8 cellular contexts compared by ENCODE assay signal in genomic region chr12:109844983-109845841, GRCh38. TPM values are rescaled to one million over a fixed set of nuclear protein-coding genes. Genes with fewer than 3 reads are reported as not detected.
DNase-seq lines count a peak whose midpoint lies in the region; ATAC-seq and TF ChIP-seq lines count a peak whose summit lies in the region.

No MANE protein-coding gene starts in this region.

- H3K9me3 ChIP-seq in HAP-1 (no peaks in the 10 kb centered on the region), upper lobe of right lung (no peaks in the 10 kb centered on the region)

- in situ Hi-C loops in HAP-1 (cut with MboI; ENCODE audit: low sequenced_read_pairs), result no loop called here

- no peaks in the 10 kb centered on the region for H3K36me3 Mint-ChIP-seq in activated naive CD4-positive, alpha-beta T cell treated with anti-CD3 and anti-CD28 coated beads, Interleukin-2, amount 50 U/mL, for 72 hours
- no peaks in the 10 kb centered on the region for H3K36me3 Mint-ChIP-seq in progenitor cell of endocrine pancreas (ENCODE audit: insufficient read depth)

- H3K27me3 Mint-ChIP-seq in progenitor cell of endocrine pancreas, result no peaks in the 10 kb centered on the region

- H3K4me3 Mint-ChIP-seq in progenitor cell of endocrine pancreas (ENCODE audit: low read depth), result no peak overlapping the region

- H3K4me1 ChIP-seq in HAP-1, result no peaks in the 10 kb centered on the region
- H3K4me1 ChIP-seq in upper lobe of right lung, result peaks cover 8% of the 10 kb centered on the region

- peak overlapping the region; percentile 11 for H3K4me3 ChIP-seq in HAP-1
- peak overlapping the region; percentile 32 for H3K4me3 ChIP-seq in upper lobe of right lung

- peak overlapping the region in 1 of 2 donors; percentile 46 for H3K27ac Mint-ChIP-seq in activated naive CD4-positive, alpha-beta T cell treated with anti-CD3 and anti-CD28 coated beads, Interleukin-2, amount 50 U/mL, for 72 hours
- H3K27ac Mint-ChIP-seq in progenitor cell of endocrine pancreas, result peak overlapping the region; percentile 33

- peak; percentile 97 for ATAC-seq in SK-N-SH treated with all-trans-retinoic acid at 6 μM for 48 hours
- ATAC-seq in activated naive CD4-positive, alpha-beta T cell treated with anti-CD3 and anti-CD28 coated beads, Interleukin-2, amount 50 U/mL, for 72 hours, result peak; percentile 97
- peak; percentile 99 for ATAC-seq in upper lobe of right lung

- TF ChIP-seq CTCF in progenitor cell of endocrine pancreas (IDR thresholded peaks at IDR 0.05; ENCODE audit: unreplicated experiment) (peak; percentile 99), upper lobe of right lung (IDR thresholded peaks at IDR 0.05) (peak; percentile 98)

- peaks cover 5% of the 10 kb centered on the region for H3K4me1 Mint-ChIP-seq in progenitor cell of endocrine pancreas (ENCODE audit: low read depth)

- no peaks in the 10 kb centered on the region for H3K36me3 ChIP-seq in HAP-1 (replicated peaks)
- no peaks in the 10 kb centered on the region for H3K36me3 ChIP-seq in upper lobe of right lung

- no peak overlapping the region for H3K27ac ChIP-seq in upper lobe of right lung

- H3K9me3 Mint-ChIP-seq in activated naive CD4-positive, alpha-beta T cell treated with anti-CD3 and anti-CD28 coated beads, Interleukin-2, amount 50 U/mL, for 72 hours, result no peaks in the 10 kb centered on the region
- H3K9me3 Mint-ChIP-seq in progenitor cell of endocrine pancreas (ENCODE audit: low read depth), result no peaks in the 10 kb centered on the region

- intact Hi-C loops in cardiac septum (cut with DNase I) (loop anchor here (2.0 kb wide), 1 partner anchor 40 kb away; no protein-coding TSS in a partner anchor), upper lobe of right lung (cut with DNase I) (no loop called here)

- DNase-seq in ELR (ENCODE audit: low read depth), result peak; percentile 83
- peak; percentile 83 to 95 for DNase-seq in HAP-1 (ENCODE audit: low spot score in 2 of 2)
- DNase-seq in MV-4-11 (lab: John Stamatoyannopoulos, UW), result peak; percentile 68
- DNase-seq in activated naive CD4-positive, alpha-beta T cell treated with anti-CD3 and anti-CD28 coated beads, Interleukin-2, amount 50 U/mL, for 72 hours (ENCODE audit: low spot score in 2 of 2), result peak; percentile 92 to 99
- peak; percentile 95 for DNase-seq in cardiac septum (ENCODE audit: low spot score)
- DNase-seq in progenitor cell of endocrine pancreas (ENCODE audit: low spot score, unreplicated experiment), result peak; percentile 90
- DNase-seq in upper lobe of right lung, result peak; percentile 95

- no peaks in the 10 kb centered on the region for H3K27me3 ChIP-seq in HAP-1 (ENCODE audit: low read depth)
- H3K27me3 ChIP-seq in upper lobe of right lung, result no peaks in the 10 kb centered on the region

TF ChIP-seq in SK-N-SH treated with all-trans-retinoic acid at 6 μM for 48 hours, 23 proteins besides CTCF, POLR2A, EP300 and RAD21:
- TF ChIP-seq ISL1 (CRISPR knock-in tag; IDR thresholded peaks at IDR 0.05), result 0 out of 2 replicates have a peak, but pooled peaks have one; percentile 9
- no peak for TF ChIP-seq SNAI2 (CRISPR knock-in tag; IDR thresholded peaks at IDR 0.05)

RNA-seq across cellular contexts. Expression of gene TRPV4, which starts 12.0 kb away (rescaled TPM):
- not detected for total RNA-seq in activated naive CD4-positive, alpha-beta T cell treated with anti-CD3 and anti-CD28 coated beads, Interleukin-2, amount 50 U/mL, for 72 hours
- total RNA-seq in cardiac septum, result 0.46 TPM
- 5.2 and 7.3 TPM in 2 replicates for total RNA-seq in progenitor cell of endocrine pancreas
- total RNA-seq in upper lobe of right lung, result 4.5 TPM

RNA-seq across cellular contexts. Expression of gene GLTP, which starts 35.1 kb away (rescaled TPM):
- total RNA-seq in activated naive CD4-positive, alpha-beta T cell treated with anti-CD3 and anti-CD28 coated beads, Interleukin-2, amount 50 U/mL, for 72 hours, result 10 to 100 TPM; 22.2 to 24.9 TPM
- 23.3 TPM for total RNA-seq in cardiac septum
- total RNA-seq in progenitor cell of endocrine pancreas, result 20.8 and 21.7 TPM in 2 replicates
- total RNA-seq in upper lobe of right lung, result 44.0 TPM

RNA-seq across cellular contexts. Expression of gene TCHP, which starts 54.9 kb away (rescaled TPM):
- 10 to 100 TPM; 14.9 to 18.3 TPM for total RNA-seq in activated naive CD4-positive, alpha-beta T cell treated with anti-CD3 and anti-CD28 coated beads, Interleukin-2, amount 50 U/mL, for 72 hours
- 9.3 TPM for total RNA-seq in cardiac septum
- total RNA-seq in progenitor cell of endocrine pancreas, result 19.3 and 20.6 TPM in 2 replicates
- total RNA-seq in upper lobe of right lung, result 16.5 TPM
